ENCODE assay signal across 8 cellular contexts in genomic region chrX:53317365-53318069, GRCh38. TPM values are rescaled to one million over a fixed set of nuclear protein-coding genes. Genes with fewer than 3 reads are reported as not detected.
A peak's percentile ranks its signal among the peaks of the same experiment; 100 is the strongest.
DNase-seq lines count a peak whose midpoint lies in the region; ATAC-seq and TF ChIP-seq lines count a peak whose summit lies in the region.

No MANE protein-coding gene starts in this region.

- ATAC-seq in HG02678 (IDR thresholded peaks at IDR 0.05; ENCODE audit: unreplicated experiment), result peak; percentile 60

- no peaks in the 10 kb centered on the region for H3K9me3 Mint-ChIP-seq in endothelial cell (ENCODE audit: unreplicated experiment)

- H3K27me3 Mint-ChIP-seq in endothelial cell (ENCODE audit: unreplicated experiment), result peaks cover 9% of the 10 kb centered on the region

- no peak overlapping the region for H3K27ac Mint-ChIP-seq in endothelial cell (ENCODE audit: unreplicated experiment)

- H3K4me1 Mint-ChIP-seq in endothelial cell (ENCODE audit: unreplicated experiment), result peaks cover 39% of the 10 kb centered on the region

- DNase-seq in NCI-H748 treated with DMSO at 0.1 percent for 48 hours (lab: John Stamatoyannopoulos, UW) (peak; percentile 24), endothelial cell (ENCODE audit: low spot score) (peak; percentile 67), myocyte (ENCODE audit: low read depth) (peak; percentile 57), foreskin melanocyte (no peak)
- peak; percentile 80 for DNase-seq in activated CD8-positive, alpha-beta memory T cell treated with anti-CD3 and anti-CD28 coated beads, Interleukin-2, amount 50 U/mL, for 4 hours
- DNase-seq in stimulated activated CD8-positive, alpha-beta memory T cell treated with anti-CD3 and anti-CD28 coated beads, Interleukin-7, amount 100 ng/mL, for 4 hours (ENCODE audit: low read depth in 2 of 2), result peak; percentile 40 to 56

- no peak overlapping the region for H3K4me3 Mint-ChIP-seq in endothelial cell (ENCODE audit: unreplicated experiment)

- no peaks in the 10 kb centered on the region for H3K36me3 Mint-ChIP-seq in endothelial cell (ENCODE audit: low read depth, unreplicated experiment)

- TF ChIP-seq CTCF in GM12872 (IDR thresholded peaks at IDR 0.05; ENCODE audit: insufficient read depth, low read depth, low read length) (peak; percentile 81), endothelial cell (IDR thresholded peaks at IDR 0.05; ENCODE audit: unreplicated experiment) (peak; percentile 62)

RNA-seq across cellular contexts. Expression of gene IQSEC2, which starts 36.1 kb away (rescaled TPM):
- total RNA-seq in endothelial cell (ENCODE audit: unreplicated experiment) (38.9 TPM), myocyte (9.2 and 12.3 TPM in 2 replicates)
- polyA plus RNA-seq in myocyte (2012), result 40.2 TPM
